ENCODE assay signal across 8 cellular contexts in genomic region chr4:121252224-121252806, GRCh38.
DNase-seq lines count a peak whose midpoint lies in the region; ATAC-seq, FAIRE-seq and TF ChIP-seq lines count a peak whose summit lies in the region.

No MANE protein-coding gene starts in this region.

- in situ Hi-C loops in IMR-90 (cut with MboI; ENCODE audit: low sequenced_read_pairs) = loop anchor here (5.0 kb wide), 1 partner anchor 60 kb away; no protein-coding TSS in a partner anchor

- no peak overlapping the region for H3K4me2 ChIP-seq in IMR-90 (ENCODE audit: low read depth, low read length)

- no peak overlapping the region for H4K5ac ChIP-seq in IMR-90 (ENCODE audit: low read depth, low read length)

- H3K4me3 ChIP-seq in IMR-90 (ENCODE audit: insufficient read depth, low read depth, low read length) (no peak overlapping the region), SJCRH30 (no peak overlapping the region)

- no peak overlapping the region for H3K4ac ChIP-seq in IMR-90 (ENCODE audit: low read depth, low read length)

- FAIRE-seq in GM18507 (lab: Jason Lieb, UNC) = peak; percentile 92

- H3K56ac ChIP-seq in IMR-90 (ENCODE audit: extremely low read depth, insufficient read depth, low read length) = no peak overlapping the region

- H3K36me3 Mint-ChIP-seq in activated naive CD4-positive, alpha-beta T cell treated with anti-CD3 and anti-CD28 coated beads, Interleukin-2, amount 50 U/mL, for 72 hours = no peaks in the 10 kb centered on the region

- no peak overlapping the region for H2AK5ac ChIP-seq in IMR-90 (ENCODE audit: low read depth, low read length)

- H3K9ac ChIP-seq in IMR-90 (ENCODE audit: low read depth, low read length) = no peak overlapping the region

- peaks cover 0 to 5% of the 10 kb centered on the region in 2 donors for H3K9me3 Mint-ChIP-seq in activated naive CD4-positive, alpha-beta T cell treated with anti-CD3 and anti-CD28 coated beads, Interleukin-2, amount 50 U/mL, for 72 hours

- H3K23ac ChIP-seq in IMR-90 (ENCODE audit: low read depth, low read length) = no peak overlapping the region

- dilution Hi-C loops in IMR-90 (cut with HindIII; ENCODE audit: low sequenced_read_pairs, unreplicated experiment) = no loop called here

- H2AFZ ChIP-seq in IMR-90 (replicated peaks; ENCODE audit: low read length, poor library complexity) = no peak overlapping the region

- no peak overlapping the region for H2BK120ac ChIP-seq in IMR-90 (ENCODE audit: low read depth, low read length)

- H3K9me3 ChIP-seq in IMR-90 (ENCODE audit: control insufficient read depth, insufficient read depth, low read length) (no peaks in the 10 kb centered on the region), SJCRH30 (replicated peaks) (no peaks in the 10 kb centered on the region)

- no peak overlapping the region for H4K8ac ChIP-seq in IMR-90 (ENCODE audit: low read depth in 2 of 2, low read length in 2 of 2)

- no peak overlapping the region for H4K91ac ChIP-seq in IMR-90 (ENCODE audit: insufficient read depth, low read depth, low read length)

- H3K27me3 ChIP-seq in IMR-90 (ENCODE audit: control insufficient read depth, insufficient read depth, low read length) (no peaks in the 10 kb centered on the region), SJCRH30 (no peaks in the 10 kb centered on the region)

- H3K27ac Mint-ChIP-seq in activated naive CD4-positive, alpha-beta T cell treated with anti-CD3 and anti-CD28 coated beads, Interleukin-2, amount 50 U/mL, for 72 hours = no peak overlapping the region

- no TSS peak for BruUV-seq in IMR-90 (replicated peaks; lab: Mats Ljungman, UMichigan)

- no peaks in the 10 kb centered on the region for H3K79me1 ChIP-seq in IMR-90 (ENCODE audit: low read depth in 1 of 2, low read length in 2 of 2)

- ATAC-seq in IMR-90 (ENCODE audit: low read depth) (peak; percentile 88), Right ventricle myocardium superior (ENCODE audit: poor library complexity) (peak; percentile 78), HG03045 (IDR thresholded peaks at IDR 0.05; ENCODE audit: unreplicated experiment) (no peak)
- ATAC-seq in activated naive CD4-positive, alpha-beta T cell treated with anti-CD3 and anti-CD28 coated beads, Interleukin-2, amount 50 U/mL, for 72 hours = no peak

- POLR2A ChIA-PET in IMR-90 (lab: Charles Lee; ENCODE audit: unreplicated experiment) = no interaction called here

- no peak overlapping the region for H2BK20ac ChIP-seq in IMR-90 (ENCODE audit: low read depth, low read length)

- H3K18ac ChIP-seq in IMR-90 (ENCODE audit: low read depth, low read length) = no peak overlapping the region

- H3K36me3 ChIP-seq in IMR-90 (ENCODE audit: control insufficient read depth, insufficient read depth, low read length) (no peaks in the 10 kb centered on the region), SJCRH30 (no peaks in the 10 kb centered on the region)

- TF ChIP-seq CTCF in AG09319 (IDR thresholded peaks at IDR 0.05; ENCODE audit: low read depth, low read length) = peak; percentile 84
- peak; percentile 78 for TF ChIP-seq CTCF in IMR-90 (conservative IDR thresholded peaks at IDR 0.05; ENCODE audit: low read depth, low read length)

- H3K27ac ChIP-seq in IMR-90 (ENCODE audit: insufficient read depth, low read length) (no peak overlapping the region), SJCRH30 (no peak overlapping the region)

- DNase-seq in AG09319 (ENCODE audit: extremely low read depth, low read depth) = peak; percentile 36
- no peak for DNase-seq in GM18507 (ENCODE audit: extremely low spot score, insufficient read length, low read depth)
- peak; percentile 65 for DNase-seq in IMR-90
- peak; percentile 62 to 87 for DNase-seq in SJCRH30
- peak; percentile 52 to 59 for DNase-seq in activated naive CD4-positive, alpha-beta T cell treated with anti-CD3 and anti-CD28 coated beads, Interleukin-2, amount 50 U/mL, for 72 hours (ENCODE audit: low spot score in 2 of 2)
- peak; percentile 57 for DNase-seq in Right ventricle myocardium superior
- peak; percentile 85 for DNase-seq in posterior vena cava (ENCODE audit: low spot score)

- no peak overlapping the region for H2AK9ac ChIP-seq in IMR-90 (replicated peaks; ENCODE audit: low read depth, low read length, poor library complexity)

- H3K4me1 ChIP-seq in IMR-90 (ENCODE audit: control insufficient read depth, insufficient read depth, low read length) = no peaks in the 10 kb centered on the region
- no peaks in the 10 kb centered on the region for H3K4me1 ChIP-seq in SJCRH30

- no peaks in the 10 kb centered on the region for H4K20me1 ChIP-seq in IMR-90 (ENCODE audit: insufficient read depth, low read length)

- no peak for TF ChIP-seq POLR2A in IMR-90 (IDR thresholded peaks at IDR 0.05; ENCODE audit: low read depth, low read length)

- no peak overlapping the region for H2BK15ac ChIP-seq in IMR-90 (ENCODE audit: low read depth, low read length)

- H2BK5ac ChIP-seq in IMR-90 (ENCODE audit: low read depth, low read length, poor library complexity, severe bottlenecking) = no peak overlapping the region

- peak; percentile 63 for TF ChIP-seq RAD21 in IMR-90 (IDR thresholded peaks at IDR 0.05; ENCODE audit: low read length)

- H3K9me1 ChIP-seq in IMR-90 (ENCODE audit: insufficient read depth, low read length) = no peaks in the 10 kb centered on the region

- intact Hi-C loops in IMR-90 (cut with micrococcal nuclease) = loop anchor here (1.0 to 5.0 kb wide), 2 partner anchors 60 to 1095 kb away; no protein-coding TSS in a partner anchor
- intact Hi-C loops in Right ventricle myocardium superior (cut with DNase I) = loop anchor here (2.0 kb wide), 1 partner anchor 60 kb away; no protein-coding TSS in a partner anchor
- intact Hi-C loops in posterior vena cava (cut with DNase I) = no loop called here

- no peak overlapping the region for H3K14ac ChIP-seq in IMR-90 (replicated peaks; ENCODE audit: low read depth, low read length)

- no CpG with 5 or more reads among the region's 3 CpGs for WGBS in IMR-90 (ENCODE audit: extremely low coverage in 2 of 2, insufficient read length in 1 of 2), 2 experiments

- CTCF ChIA-PET in IMR-90 (lab: Yijun Ruan, JAX) = interaction anchor here (0.7 to 4.6 kb wide), 3 partner anchors 8 to 314 kb away, joined by 3 to 19 read pairs (median 4); no protein-coding TSS in a partner anchor

TF ChIP-seq in IMR-90, 13 proteins besides CTCF, POLR2A, EP300 and RAD21:
- no peak for TF ChIP-seq RFX5 (IDR thresholded peaks at IDR 0.05; ENCODE audit: low read depth, low read length)
- TF ChIP-seq SMC3 (IDR thresholded peaks at IDR 0.05; ENCODE audit: low read depth, low read length) = peak; percentile 76
- TF ChIP-seq BHLHE40 (IDR thresholded peaks at IDR 0.05; ENCODE audit: low read depth, low read length) = no peak
- no peak for TF ChIP-seq MAFK (IDR thresholded peaks at IDR 0.05; ENCODE audit: low read depth, low read length)

Comparison
In these comparisons a context has a peak if more than half of its experiments do, and no peak if none do; other contexts are left out.
1. ATAC-seq: peak in IMR-90 (single experiment) and Right ventricle myocardium superior (single experiment); none in activated naive CD4-positive, alpha-beta T cell treated with anti-CD3 and anti-CD28 coated beads, Interleukin-2, amount 50 U/mL, for 72 hours (0 of 2) and HG03045 (single experiment).
2. intact Hi-C loops: an anchor here in IMR-90 (1.0 to 5.0 kb wide) and Right ventricle myocardium superior (2.0 kb wide); none called in posterior vena cava.